Comparison of ENCODE assay signal across 34 cellular contexts in the genomic region with DNA sequence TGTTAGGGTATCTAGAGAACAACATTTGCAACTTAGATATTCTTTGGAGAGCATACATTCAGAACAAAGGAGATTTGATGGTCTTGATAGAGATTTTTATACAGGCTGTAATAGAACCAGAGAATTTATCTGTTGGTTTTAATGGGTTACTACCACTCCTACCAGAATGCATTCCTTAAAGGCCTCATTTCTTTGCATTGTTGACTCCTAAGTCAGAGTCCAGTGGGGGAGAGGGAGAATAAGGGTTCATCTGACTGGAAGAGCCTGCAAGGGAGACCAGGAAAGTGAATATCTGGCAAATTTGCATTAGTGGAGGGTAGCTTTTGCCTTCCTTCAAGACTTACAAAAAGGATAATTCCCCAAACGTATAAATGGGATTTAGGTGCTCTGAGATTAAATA. TPM values are rescaled to one million over a fixed set of nuclear protein-coding genes. Genes with fewer than 3 reads are reported as not detected.
DNase-seq lines count a peak whose midpoint lies in the region; ATAC-seq, FAIRE-seq and TF ChIP-seq lines count a peak whose summit lies in the region.
"Had no signal": no experiment of that assay in that cellular context is flagged by ENCODE, and none has a peak within 500 bp of the region (broad histone marks: within the 10 kb centered on the region; RNA-seq: fewer than 3 reads in every experiment).

No MANE protein-coding gene starts in this region.

- peaks cover 17% of the 10 kb centered on the region for H3K4me1 Mint-ChIP-seq in osteocyte (ENCODE audit: unreplicated experiment)
- H3K4me1 Mint-ChIP-seq: neural crest cell had no signal

- H3K27me3 ChIP-seq in HCT116 (ENCODE audit: insufficient read depth, low read length) (no peaks in the 10 kb centered on the region), K562 (ENCODE audit: control insufficient read depth in 2 of 2, insufficient read depth in 2 of 2, low read length in 2 of 2) (no peaks in the 10 kb centered on the region)
- H3K27me3 ChIP-seq: adrenal gland; BLaER1 treated with 17β-estradiol and CSF1 and Interleukin-3, amounts not matched to agents 10 nM and 100 nM; colonic mucosa; gastroesophageal sphincter; MG63; right atrium auricular region had no signal

- H3K79me2 ChIP-seq in HCT116 (ENCODE audit: insufficient read depth, low read length): peaks cover 60% of the 10 kb centered on the region
- H3K79me2 ChIP-seq in K562 (ENCODE audit: control insufficient read depth, insufficient read depth, low read length): peaks cover 65% of the 10 kb centered on the region

- CTCF ChIA-PET in HCT116 (lab: Charles Lee) (no interaction called here), K562 (lab: Yijun Ruan, JAX; ENCODE audit: low intra/inter-chr PET ratio) (no interaction called here)

- peaks cover 5% of the 10 kb centered on the region; the same call in 1 of the 2 replicates for H4K20me1 ChIP-seq in HCT116 (ENCODE audit: insufficient read depth)
- H4K20me1 ChIP-seq in K562 (replicated peaks; ENCODE audit: control insufficient read depth, insufficient read depth, low read length): no peaks in the 10 kb centered on the region

- no peaks in the 10 kb centered on the region; a peak in 1 of 4 replicates for H3K36me3 ChIP-seq in HCT116 (ENCODE audit: control insufficient read depth in 1 of 2, insufficient read depth in 2 of 2, low read length in 2 of 2)
- H3K36me3 ChIP-seq in K562 (ENCODE audit: control insufficient read depth, insufficient read depth, low read length): peaks cover 25% of the 10 kb centered on the region; the same call in 1 of the 3 replicates
- H3K36me3 ChIP-seq: adrenal gland, gastroesophageal sphincter, right atrium auricular region had no signal

- no peak overlapping the region for H3K27ac ChIP-seq in HCT116 (ENCODE audit: low read depth, low read length)
- no peak overlapping the region for H3K27ac ChIP-seq in K562 (ENCODE audit: extremely low read depth, low read depth, low read length)
- H3K27ac ChIP-seq: adrenal gland; BLaER1 treated with 17β-estradiol and CSF1 and Interleukin-3, amounts not matched to agents 10 nM and 100 nM; colonic mucosa; gastroesophageal sphincter; right atrium auricular region had no signal

- H3K9ac ChIP-seq in HCT116 (ENCODE audit: low read length) (no peak overlapping the region), K562 (ENCODE audit: insufficient read depth in 1 of 2, low read depth in 2 of 2, low read length in 2 of 2) (no peak overlapping the region)
- H3K9ac ChIP-seq: BLaER1 treated with 17β-estradiol and CSF1 and Interleukin-3, amounts not matched to agents 10 nM and 100 nM; SK-N-SH had no signal

- no peak overlapping the region for H3K4me3 Mint-ChIP-seq in osteocyte (ENCODE audit: unreplicated experiment)
- H3K4me3 Mint-ChIP-seq: activated naive CD4-positive, alpha-beta T cell treated with anti-CD3 and anti-CD28 coated beads for 36 hours; activated T-helper 1 cell treated with anti-CD3 and anti-CD28 coated beads, Interleukin-12 subunit alpha, Interleukin-12 subunit beta, Interleukin-2, Interleukin-4 antibody, amounts not matched to agents 30 ng/mL and 10 ng/mL and 1 ng/mL, durations not matched to agents 14 hours and 24 hours and 36 hours; neural crest cell; stimulated activated naive CD8-positive, alpha-beta T cell treated with anti-CD3 and anti-CD28 coated beads, Interleukin-15, amount 100 ng/mL, for 72 hours; T-helper 17 cell had no signal

- H3K36me3 Mint-ChIP-seq in osteocyte (ENCODE audit: unreplicated experiment): peaks cover 17% of the 10 kb centered on the region

- H3K4me1 ChIP-seq in HCT116 (ENCODE audit: control insufficient read depth in 1 of 2, insufficient read depth in 2 of 2, low read length in 2 of 2): peaks cover 0 to 9% of the 10 kb centered on the region in 2 experiments; a peak in 2 of 4 replicates
- no peaks in the 10 kb centered on the region for H3K4me1 ChIP-seq in K562 (replicated peaks in 1 of 2; ENCODE audit: control insufficient read depth in 2 of 2, insufficient read depth in 2 of 2, low read length in 2 of 2)
- H3K4me1 ChIP-seq: colonic mucosa, right atrium auricular region had no signal

- BruUV-seq in HCT116 (replicated peaks; lab: Mats Ljungman, UMichigan) (TSS peak; percentile 19), K562 (replicated peaks; lab: Mats Ljungman, UMichigan) (no TSS peak)

- peak; percentile 29 for FAIRE-seq in K562 (lab: Jason Lieb, UNC)
- FAIRE-seq: bronchial epithelial cell, G401.6, TTC549, urothelium cell line had no signal

- peak; percentile 44 for DNase-seq in AG10803 (ENCODE audit: low read depth)
- DNase-seq in HCT116 (ENCODE audit: low read depth, low spot score): no peak
- DNase-seq in K562 (ENCODE audit: extremely low read depth in 1 of 4, low spot score in 3 of 4): no peak
- DNase-seq in osteocyte (ENCODE audit: extremely low spot score, unreplicated experiment): no peak
- no peak for DNase-seq in NCI-H2227 (lab: John Stamatoyannopoulos, UW; ENCODE audit: unreplicated experiment)
- DNase-seq: activated CD4-positive, alpha-beta T cell treated with anti-CD3 and anti-CD28 coated beads, Interleukin-2, amount 50 U/mL, for 4 hours; activated CD8-positive, alpha-beta memory T cell treated with anti-CD3 and anti-CD28 coated beads, Interleukin-2, amount 50 U/mL, for 4 hours; activated naive CD4-positive, alpha-beta T cell treated with anti-CD3 and anti-CD28 coated beads for 36 hours; adrenal gland; colonic mucosa; effector CD4-positive, alpha-beta T cell; KG1; left cardiac atrium; MG63; NCI-H1417; NCI-H2029; NCI-H526; SK-N-SH; stimulated activated CD8-positive, alpha-beta memory T cell treated with anti-CD3 and anti-CD28 coated beads, Interleukin-4, amount 100 ng/mL, for 48 hours; stimulated activated naive CD8-positive, alpha-beta T cell treated with anti-CD3 and anti-CD28 coated beads, Interleukin-15, amount 100 ng/mL, for 72 hours; T-helper 17 cell had no signal

- no peaks in the 10 kb centered on the region for H3K27me3 Mint-ChIP-seq in osteocyte (ENCODE audit: unreplicated experiment)
- H3K27me3 Mint-ChIP-seq: stimulated activated naive CD8-positive, alpha-beta T cell treated with anti-CD3 and anti-CD28 coated beads, Interleukin-15, amount 100 ng/mL, for 72 hours; T-helper 17 cell had no signal

- WGBS in K562 (ENCODE audit: insufficient coverage, low coverage, missing lambda C conversion rate): 78% methylated on average over 1 of the region's 1 CpG

- H3K9me3 ChIP-seq in HCT116 (ENCODE audit: control insufficient read depth in 1 of 2, insufficient read depth in 1 of 2, low read depth in 1 of 2, low read length in 2 of 2) (peaks cover 0 to 4% of the 10 kb centered on the region in 2 experiments; a peak in 1 of 4 replicates), K562 (replicated peaks; ENCODE audit: control insufficient read depth, insufficient read depth, low read depth, low read length) (no peaks in the 10 kb centered on the region)
- H3K9me3 ChIP-seq: adrenal gland, colonic mucosa, SK-N-SH had no signal

- H3K4me3 ChIP-seq in AG10803 (ENCODE audit: low read length): no peak overlapping the region
- no peak overlapping the region for H3K4me3 ChIP-seq in HCT116 (replicated peaks in 1 of 2; ENCODE audit: low read depth in 1 of 2, low read length in 2 of 2)
- no peak overlapping the region for H3K4me3 ChIP-seq in K562
- H3K4me3 ChIP-seq: adrenal gland; BLaER1 treated with 17β-estradiol and CSF1 and Interleukin-3, amounts not matched to agents 10 nM and 100 nM; colonic mucosa; gastroesophageal sphincter; MG63; right atrium auricular region had no signal

- POLR2A ChIA-PET in HCT116 (lab: Charles Lee): no interaction called here
- POLR2A ChIA-PET in K562 (lab: Yijun Ruan, JAX): no interaction called here

- H3K9me3 Mint-ChIP-seq in osteocyte (ENCODE audit: unreplicated experiment): peaks cover 19% of the 10 kb centered on the region

- H3K27ac Mint-ChIP-seq in osteocyte (ENCODE audit: unreplicated experiment): peak overlapping the region; percentile 20
- H3K27ac Mint-ChIP-seq: activated naive CD4-positive, alpha-beta T cell treated with anti-CD3 and anti-CD28 coated beads for 36 hours; activated T-helper 1 cell treated with anti-CD3 and anti-CD28 coated beads, Interleukin-12 subunit alpha, Interleukin-12 subunit beta, Interleukin-2, Interleukin-4 antibody, amounts not matched to agents 30 ng/mL and 10 ng/mL and 1 ng/mL, durations not matched to agents 14 hours and 24 hours and 36 hours; stimulated activated naive CD8-positive, alpha-beta T cell treated with anti-CD3 and anti-CD28 coated beads, Interleukin-15, amount 100 ng/mL, for 72 hours; T-helper 17 cell had no signal

- TF ChIP-seq RAD21 in HCT116 (IDR thresholded peaks at IDR 0.05; ENCODE audit: low read depth) (no peak), K562 (CRISPR knock-in tag; conservative IDR thresholded peaks at IDR 0.05 in 1 of 2, IDR thresholded peaks at IDR 0.05 in 1 of 2) (no peak)

- RAD21 ChIA-PET in HCT116 (lab: Charles Lee; ENCODE audit: low non-redundant PET in 1 of 2, low total read pairs in 2 of 2, uncharacterized antibody in 2 of 2, unreplicated experiment in 2 of 2): no interaction called here

- ATAC-seq in HCT116 (no peak), K562 (peak; percentile 41; the same call in 1 of the 3 replicates), HG02938 (IDR thresholded peaks at IDR 0.05; ENCODE audit: unreplicated experiment) (no peak), GM18498 (IDR thresholded peaks at IDR 0.05; ENCODE audit: unreplicated experiment) (no peak)
- ATAC-seq: activated CD4-positive, CD25-positive, alpha-beta regulatory T cell treated with anti-CD3 and anti-CD28 coated beads, Interleukin-2, amount 50 U/mL, for 24 hours; gastroesophageal sphincter; left cardiac atrium; Right ventricle myocardium inferior; T-helper 17 cell had no signal

- no peaks in the 10 kb centered on the region for H3K9me2 ChIP-seq in HCT116 (ENCODE audit: insufficient read depth)
- H3K9me2 ChIP-seq: SK-N-SH had no signal

- H2AFZ ChIP-seq in HCT116 (ENCODE audit: low read depth, low read length, poor library complexity, severe bottlenecking) (no peak overlapping the region), K562 (ENCODE audit: low read depth, low read length) (no peak overlapping the region)

- intact Hi-C loops in HCT116 (cut with micrococcal nuclease): no loop called here
- intact Hi-C loops in K562 (cut with micrococcal nuclease): no loop called here

- no peak for TF ChIP-seq CTCF in AG10803 (conservative IDR thresholded peaks at IDR 0.05; ENCODE audit: low read length)
- TF ChIP-seq CTCF in HCT116 (IDR thresholded peaks at IDR 0.05 in 2 of 3, conservative IDR thresholded peaks at IDR 0.05 in 1 of 3; ENCODE audit: borderline replicate concordance in 1 of 3, insufficient read depth in 1 of 3, low read depth in 2 of 3, low read length in 2 of 3): no peak
- no peak for TF ChIP-seq CTCF in K562 (IDR thresholded peaks at IDR 0.05 in 2 of 3, conservative IDR thresholded peaks at IDR 0.05 in 1 of 3; ENCODE audit: insufficient read depth in 2 of 3, low read depth in 1 of 3, low read length in 3 of 3)
- no peak for TF ChIP-seq CTCF in osteocyte (IDR thresholded peaks at IDR 0.05)

- H3K9me1 ChIP-seq in K562 (ENCODE audit: control insufficient read depth, insufficient read depth, low read length): no peaks in the 10 kb centered on the region

- TF ChIP-seq EP300 in K562 (IDR thresholded peaks at IDR 0.05; ENCODE audit: low read length): no peak

- TF ChIP-seq POLR2A in HCT116 (IDR thresholded peaks at IDR 0.05; ENCODE audit: borderline replicate concordance, extremely low read depth, insufficient read depth, insufficient read length): no peak
- no peak for TF ChIP-seq POLR2A in K562 (conservative IDR thresholded peaks at IDR 0.05)

- in situ Hi-C loops in K562 (cut with MboI): no loop called here

- no peak overlapping the region for H3K4me2 ChIP-seq in HCT116 (ENCODE audit: low read length)
- H3K4me2 ChIP-seq in K562 (ENCODE audit: insufficient read depth, low read length): no peak overlapping the region
- H3K4me2 ChIP-seq: BLaER1 treated with 17β-estradiol and CSF1 and Interleukin-3, amounts not matched to agents 10 nM and 100 nM; SK-N-SH had no signal

RNA-seq across cellular contexts. Expression of gene AGPS, which starts 29.7 kb away (rescaled TPM):
- total RNA-seq in HCT116 (2021; ENCODE audit: unreplicated experiment): 66.6 TPM
- polyA plus RNA-seq in HCT116 (2012): 13.4 and 16.7 TPM in 2 replicates
- total RNA-seq in K562 (2011; cell fraction: chromatin; rRNA removed; ENCODE audit: low replicate concordance): 22.6 and 91.3 TPM in 2 replicates
- total RNA-seq in K562 (2011; cell fraction: nucleolus; rRNA removed): 7.7 and 12.5 TPM in 2 replicates
- 32.9 and 66.5 TPM in 2 replicates for total RNA-seq in K562 (2011; cell fraction: nucleoplasm; rRNA removed)
- total RNA-seq in K562 (2014; rRNA removed): 144 and 211 TPM in 2 replicates
- 80.7 and 91.4 TPM in 2 replicates for total RNA-seq in K562 (2014; rRNA removed; fragmentation: Illumina TruSeq; extraction: Trizol)
- 66.2 and 73.4 TPM in 2 replicates for total RNA-seq in K562 (2015; rRNA removed; fragmentation: Illumina TruSeq; extraction: Trizol)
- total RNA-seq in K562 (2021): 95.6 and 97.1 TPM in 2 replicates
- polyA plus RNA-seq in K562 (2011; rRNA removed): 30.5 and 63.1 TPM in 2 replicates
- 10.1 and 10.3 TPM in 2 replicates for polyA plus RNA-seq in K562 (2011; cell fraction: cytosol; rRNA removed)
- 11.9 and 21.7 TPM in 2 replicates for polyA plus RNA-seq in K562 (2011; cell fraction: nucleus; rRNA removed)
- polyA plus RNA-seq in K562 (2012): 39.2 and 44.1 TPM in 2 replicates
- polyA plus RNA-seq in K562 (2014; fragmentation: Illumina TruSeq; extraction: Trizol): 43.8 and 53.3 TPM in 2 replicates
- 10 to 100 TPM; 15.5 to 15.6 TPM for polyA plus RNA-seq in K562 (2014; fragmentation: Nextera tagmentation; extraction: Ambion mirVana)
- 55.5 and 60.1 TPM in 2 replicates for polyA plus RNA-seq in K562 (2014; rRNA removed)
- 78.3 and 102 TPM in 2 replicates for polyA minus RNA-seq in K562 (2011; rRNA and poly(A)+ RNA removed)
- polyA minus RNA-seq in K562 (2011; cell fraction: cytosol; rRNA and poly(A)+ RNA removed): 27.3 and 41.2 TPM in 2 replicates
- 27.6 and 51.5 TPM in 2 replicates for polyA minus RNA-seq in K562 (2011; cell fraction: nucleus; rRNA and poly(A)+ RNA removed)
- total RNA-seq in osteocyte: 34.3 and 38.0 TPM in 2 replicates
